Comparison of ENCODE assay signal across 17 cellular contexts in genomic region chr5:76808142-76808691, GRCh38. TPM values are rescaled to one million over a fixed set of nuclear protein-coding genes. Genes with fewer than 3 reads are reported as not detected.
A peak's percentile ranks its signal among the peaks of the same experiment; 100 is the strongest.
DNase-seq lines count a peak whose midpoint lies in the region; ATAC-seq, FAIRE-seq and TF ChIP-seq lines count a peak whose summit lies in the region.
"Had no signal": no experiment of that assay in that cellular context is flagged by ENCODE, and none has a peak within 500 bp of the region (broad histone marks: within the 10 kb centered on the region; RNA-seq: fewer than 3 reads in every experiment).

No MANE protein-coding gene starts in this region.

- H3K4me3 ChIP-seq in right cardiac atrium (ENCODE audit: low read length): no peak overlapping the region
- H3K4me3 ChIP-seq in keratinocyte (ENCODE audit: control insufficient read depth in 2 of 3, extremely low read depth in 1 of 3, insufficient read depth in 2 of 3, low read depth in 1 of 3, low read length in 3 of 3): no peak overlapping the region
- H3K4me3 ChIP-seq: lung had no signal

- H4K20me1 ChIP-seq in keratinocyte (ENCODE audit: control insufficient read depth, extremely low read depth, insufficient read depth, low read length): no peaks in the 10 kb centered on the region

- peak overlapping the region; percentile 68 for H2AFZ ChIP-seq in keratinocyte (ENCODE audit: control insufficient read depth, low read length)

- CTCF ChIA-PET in activated CD8-positive, alpha-beta T cell treated with anti-CD3 and anti-CD28 coated beads for 36 hours (lab: Charles Lee): interaction anchor here (0.6 to 1.1 kb wide), 2 partner anchors 9 to 34 kb away, joined by 3 read pairs; no protein-coding TSS in a partner anchor

- H3K9me1 ChIP-seq in keratinocyte (ENCODE audit: control insufficient read depth, extremely low read depth, insufficient read depth, low read length): no peaks in the 10 kb centered on the region

- H3K27me3 ChIP-seq in right cardiac atrium (ENCODE audit: control insufficient read depth, insufficient read depth) (no peaks in the 10 kb centered on the region), keratinocyte (ENCODE audit: control insufficient read depth, extremely low read depth, insufficient read depth, low read length) (no peaks in the 10 kb centered on the region)

- H3K36me3 ChIP-seq in keratinocyte (ENCODE audit: control insufficient read depth in 2 of 2, extremely low read depth in 1 of 2, insufficient read depth in 2 of 2, low read length in 2 of 2): no peaks in the 10 kb centered on the region

- H3K27ac ChIP-seq in right cardiac atrium (ENCODE audit: low read length) (no peak overlapping the region), keratinocyte (ENCODE audit: control insufficient read depth, insufficient read depth, low read length) (peak overlapping the region; percentile 74)

- no peaks in the 10 kb centered on the region for H3K79me2 ChIP-seq in keratinocyte (ENCODE audit: control insufficient read depth, insufficient read depth, low read length)

- H3K4me1 ChIP-seq in right cardiac atrium (ENCODE audit: control insufficient read depth, insufficient read depth, low read length): no peaks in the 10 kb centered on the region
- H3K4me1 ChIP-seq in keratinocyte (ENCODE audit: control insufficient read depth, extremely low read depth, insufficient read depth, low read length): peaks cover 46% of the 10 kb centered on the region

- peak overlapping the region; percentile 64 for H3K4me2 ChIP-seq in keratinocyte (ENCODE audit: control insufficient read depth, extremely low read depth, insufficient read depth, low read depth, low read length)

- H3K27me3 Mint-ChIP-seq in activated CD8-positive, alpha-beta T cell treated with anti-CD3 and anti-CD28 coated beads for 36 hours: peaks cover under 1% of the 10 kb centered on the region

- no peaks in the 10 kb centered on the region for H3K36me3 Mint-ChIP-seq in activated CD8-positive, alpha-beta T cell treated with anti-CD3 and anti-CD28 coated beads for 36 hours (ENCODE audit: low read depth)

- TF ChIP-seq CTCF in keratinocyte (optimal IDR thresholded peaks at IDR 0.05 in 1 of 3, IDR thresholded peaks at IDR 0.05 in 1 of 3, conservative IDR thresholded peaks at IDR 0.05 in 1 of 3; ENCODE audit: extremely low read depth in 1 of 3, insufficient read depth in 2 of 3, low read length in 3 of 3): no peak
- TF ChIP-seq CTCF in activated CD8-positive, alpha-beta T cell treated with anti-CD3 and anti-CD28 coated beads for 36 hours (IDR thresholded peaks at IDR 0.05): no peak

- WGBS in right cardiac atrium: 62% methylated on average over 5 of the region's 5 CpGs

- no peak for FAIRE-seq in keratinocyte (lab: Jason Lieb, UNC)
- FAIRE-seq: D721Med had no signal

- DNase-seq in left ventricle myocardium superior (no peak), right cardiac atrium (no peak), ecto neural progenitor cell (ENCODE audit: low spot score) (peak; percentile 78), keratinocyte (ENCODE audit: low read depth, low spot score) (no peak), GDM1 (lab: John Stamatoyannopoulos, UW) (no peak), NCI-H2029 treated with DMSO at 0.1 percent for 48 hours (lab: John Stamatoyannopoulos, UW) (no peak)
- no peak for DNase-seq in activated CD8-positive, alpha-beta T cell treated with anti-CD3 and anti-CD28 coated beads for 36 hours
- DNase-seq: activated T-cell treated with anti-CD3 and anti-CD28 coated beads, Interleukin-2, amount 50 U/mL, for 48 hours; Kasumi-1; NCI-H187; stimulated activated CD4-positive, alpha-beta T cell treated with anti-CD3 and anti-CD28 coated beads, Interleukin-1b, Interleukin-23, amount 100 ng/mL, for 48 hours had no signal

- peak overlapping the region; percentile 55 for H3K9ac ChIP-seq in keratinocyte (ENCODE audit: control insufficient read depth, extremely low read depth, insufficient read depth, low read length)

- no peaks in the 10 kb centered on the region for H3K9me3 Mint-ChIP-seq in activated CD8-positive, alpha-beta T cell treated with anti-CD3 and anti-CD28 coated beads for 36 hours

- ATAC-seq in left ventricle myocardium superior: peak; percentile 53
- no peak for ATAC-seq in right cardiac atrium
- no peak for ATAC-seq in GM21515 (IDR thresholded peaks at IDR 0.05; ENCODE audit: unreplicated experiment)
- ATAC-seq in activated CD8-positive, alpha-beta T cell treated with anti-CD3 and anti-CD28 coated beads for 36 hours: no peak

- H3K27ac Mint-ChIP-seq in activated CD8-positive, alpha-beta T cell treated with anti-CD3 and anti-CD28 coated beads for 36 hours: no peak overlapping the region

- POLR2A ChIA-PET in activated CD8-positive, alpha-beta T cell treated with anti-CD3 and anti-CD28 coated beads for 36 hours (lab: Charles Lee): no interaction called here

- intact Hi-C loops in left ventricle myocardium superior (cut with micrococcal nuclease) (no loop called here), right cardiac atrium (cut with DNase I) (no loop called here)
- intact Hi-C loops in activated CD8-positive, alpha-beta T cell treated with anti-CD3 and anti-CD28 coated beads for 36 hours (cut with micrococcal nuclease): no loop called here

- dilution Hi-C loops in keratinocyte (cut with MboI; ENCODE audit: extremely low pct_ligation_motif_present, low sequenced_read_pairs): no loop called here

- H3K9me3 ChIP-seq in right cardiac atrium (ENCODE audit: control insufficient read depth, low read length) (no peaks in the 10 kb centered on the region), keratinocyte (ENCODE audit: control insufficient read depth, low read depth, low read length) (no peaks in the 10 kb centered on the region)

- H3K4me1 Mint-ChIP-seq in activated CD8-positive, alpha-beta T cell treated with anti-CD3 and anti-CD28 coated beads for 36 hours (ENCODE audit: low read depth): no peaks in the 10 kb centered on the region

- H3K4me3 Mint-ChIP-seq in activated CD8-positive, alpha-beta T cell treated with anti-CD3 and anti-CD28 coated beads for 36 hours: no peak overlapping the region

RNA-seq across cellular contexts. Expression of gene F2RL1, which starts 10.6 kb away (rescaled TPM):
- total RNA-seq in left ventricle myocardium superior (1.1 TPM), right cardiac atrium (1 to 10 TPM; 1.3 to 3.3 (median 1.9) TPM)
- polyA plus RNA-seq in right cardiac atrium (0.68 TPM), keratinocyte (131 to 197 TPM (median 182 TPM) in 3 replicates)
- polyA plus RNA-seq in keratinocyte (2011; ENCODE audit: low read depth): 54.0 TPM
- 32.6 and 69.3 TPM in 2 replicates for polyA plus RNA-seq in keratinocyte (2011; cell fraction: cytosol; rRNA removed)
- polyA plus RNA-seq in keratinocyte (2011; cell fraction: nucleus; rRNA removed): 196 and 224 TPM in 2 replicates
- 66.0 and 89.2 TPM in 2 replicates for polyA plus RNA-seq in keratinocyte (2012; ENCODE audit: low replicate concordance)
- polyA minus RNA-seq in keratinocyte: 109 to 247 TPM (median 242 TPM) in 3 replicates
- 53.7 TPM for polyA minus RNA-seq in keratinocyte (2011; cell fraction: cytosol; rRNA and poly(A)+ RNA removed)
- polyA minus RNA-seq in keratinocyte (2011; cell fraction: nucleus; rRNA and poly(A)+ RNA removed): 156 and 362 TPM in 2 replicates
- 1 to 10 TPM; 1.8 to 2.2 TPM for total RNA-seq in activated CD8-positive, alpha-beta T cell treated with anti-CD3 and anti-CD28 coated beads for 36 hours

RNA-seq across cellular contexts. Expression of gene S100Z, which starts 41.6 kb away (rescaled TPM):
- total RNA-seq in left ventricle myocardium superior (0.20 TPM), right cardiac atrium (not detected)
- polyA plus RNA-seq in right cardiac atrium (not detected), keratinocyte (not detected in 3 replicates)
- polyA plus RNA-seq in keratinocyte (2011; ENCODE audit: low read depth): not detected
- polyA plus RNA-seq in keratinocyte (2011; cell fraction: cytosol; rRNA removed): not detected in 2 replicates
- polyA plus RNA-seq in keratinocyte (2011; cell fraction: nucleus; rRNA removed): not detected in 2 replicates
- not detected in 2 replicates for polyA plus RNA-seq in keratinocyte (2012; ENCODE audit: low replicate concordance)
- polyA minus RNA-seq in keratinocyte: not detected in 3 replicates
- polyA minus RNA-seq in keratinocyte (2011; cell fraction: cytosol; rRNA and poly(A)+ RNA removed): not detected
- not detected in 2 replicates for polyA minus RNA-seq in keratinocyte (2011; cell fraction: nucleus; rRNA and poly(A)+ RNA removed)
- total RNA-seq in activated CD8-positive, alpha-beta T cell treated with anti-CD3 and anti-CD28 coated beads for 36 hours: under 1 TPM; 0.36 to 0.81 TPM
- total RNA-seq: glomerular endothelial cell, ureter had no signal
- polyA plus RNA-seq: AG04450 had no signal
